12 cellular contexts compared by ENCODE assay signal in the genomic region with DNA sequence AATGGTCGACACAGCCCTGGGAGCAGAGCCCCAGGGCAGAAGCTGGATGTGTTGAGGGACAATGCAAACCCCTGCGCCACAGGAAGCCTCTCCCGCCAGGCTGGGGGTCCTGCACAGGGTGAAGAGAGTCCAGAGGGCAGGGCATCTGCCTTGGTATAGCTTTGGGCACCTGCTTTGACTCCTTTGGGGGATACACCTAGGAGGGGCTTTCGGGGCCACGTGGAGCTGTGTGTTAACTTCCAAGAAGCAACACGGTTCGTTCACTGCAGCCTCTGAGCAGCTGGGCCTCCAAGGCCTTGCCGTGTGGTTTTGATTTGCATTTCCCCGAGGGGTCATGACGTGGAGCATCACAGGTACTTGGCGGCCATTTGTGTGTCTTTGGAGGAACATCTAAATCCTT. TPM values are rescaled to one million over a fixed set of nuclear protein-coding genes. Genes with fewer than 3 reads are reported as not detected.
DNase-seq lines count a peak whose midpoint lies in the region; ATAC-seq and TF ChIP-seq lines count a peak whose summit lies in the region.
"Had no signal": no experiment of that assay in that cellular context is flagged by ENCODE, and none has a peak within 500 bp of the region (broad histone marks: within the 10 kb centered on the region; RNA-seq: fewer than 3 reads in every experiment).

No MANE protein-coding gene starts in this region.

- no peaks in the 10 kb centered on the region for H3K9me3 Mint-ChIP-seq in activated CD4-positive, alpha-beta T cell treated with anti-CD3 and anti-CD28 coated beads for 36 hours (ENCODE audit: low read depth)
- no peaks in the 10 kb centered on the region for H3K9me3 Mint-ChIP-seq in Calu3 (ENCODE audit: low read depth, unreplicated experiment)
- H3K9me3 Mint-ChIP-seq: T-cell had no signal

- H3K27ac ChIP-seq in KMS-11, result no peak overlapping the region; the same call in 1 of the 2 replicates
- H3K27ac ChIP-seq: suprapubic skin had no signal

- H3K27me3 ChIP-seq in BE2C, result no peaks in the 10 kb centered on the region
- no peaks in the 10 kb centered on the region for H3K27me3 ChIP-seq in KMS-11 (ENCODE audit: insufficient read depth, low read depth)
- H3K27me3 ChIP-seq: suprapubic skin had no signal

- H4K20me1 ChIP-seq in KMS-11 (ENCODE audit: insufficient read depth), result no peaks in the 10 kb centered on the region

- no peaks in the 10 kb centered on the region for H3K36me3 Mint-ChIP-seq in activated CD4-positive, alpha-beta T cell treated with anti-CD3 and anti-CD28 coated beads for 36 hours (ENCODE audit: low read depth)
- peaks cover 19% of the 10 kb centered on the region for H3K36me3 Mint-ChIP-seq in Calu3 (ENCODE audit: insufficient read depth, unreplicated experiment)

- peak; percentile 67 for ATAC-seq in HG02763 (IDR thresholded peaks at IDR 0.05; ENCODE audit: unreplicated experiment)
- no peak for ATAC-seq in activated CD4-positive, alpha-beta T cell treated with anti-CD3 and anti-CD28 coated beads for 36 hours

- DNase-seq in BE2C (peak; percentile 8), GM19238 (ENCODE audit: insufficient read length, low spot score) (peak; percentile 79), foreskin fibroblast (no peak), Calu3 (no peak)
- DNase-seq in activated CD4-positive, alpha-beta T cell treated with anti-CD3 and anti-CD28 coated beads for 36 hours, result no peak
- no peak for DNase-seq in effector CD8-positive, alpha-beta T cell (lab: John Stamatoyannopoulos, UW)
- DNase-seq: activated naive CD4-positive, alpha-beta T cell treated with Interleukin-2 at 50 U/mL for 16 hours; NCI-H2081 had no signal

- H3K4me3 ChIP-seq in BE2C (ENCODE audit: low read depth, low read length) (no peak overlapping the region), KMS-11 (IDR thresholded peaks at IDR 0.05; ENCODE audit: insufficient read depth, low read depth, low read length) (no peak overlapping the region), foreskin fibroblast (ENCODE audit: low read depth in 1 of 2, low read length in 2 of 2) (no peak overlapping the region)
- H3K4me3 ChIP-seq: suprapubic skin had no signal

- no peaks in the 10 kb centered on the region for H3K27me3 Mint-ChIP-seq in activated CD4-positive, alpha-beta T cell treated with anti-CD3 and anti-CD28 coated beads for 36 hours
- H3K27me3 Mint-ChIP-seq in Calu3 (ENCODE audit: unreplicated experiment), result no peaks in the 10 kb centered on the region
- H3K27me3 Mint-ChIP-seq: T-cell had no signal

- no peak overlapping the region for H2AFZ ChIP-seq in KMS-11 (ENCODE audit: low read depth)

- peaks cover 7% of the 10 kb centered on the region for H3K4me1 Mint-ChIP-seq in activated CD4-positive, alpha-beta T cell treated with anti-CD3 and anti-CD28 coated beads for 36 hours
- H3K4me1 Mint-ChIP-seq in Calu3 (ENCODE audit: low read depth, unreplicated experiment), result no peaks in the 10 kb centered on the region

- CTCF ChIA-PET in activated CD4-positive, alpha-beta T cell treated with anti-CD3 and anti-CD28 coated beads for 36 hours (lab: Charles Lee), result no interaction called here
- CTCF ChIA-PET in Calu3 (lab: Charles Lee), result no interaction called here

- H3K36me3 ChIP-seq in BE2C (peaks cover 11% of the 10 kb centered on the region), KMS-11 (ENCODE audit: insufficient read depth) (no peaks in the 10 kb centered on the region)

- TF ChIP-seq CTCF in BE2C (IDR thresholded peaks at IDR 0.05; ENCODE audit: low read depth, low read length) (no peak), KMS-11 (conservative IDR thresholded peaks at IDR 0.05; ENCODE audit: low read depth, low read length) (no peak), foreskin fibroblast (IDR thresholded peaks at IDR 0.05; ENCODE audit: low read depth, low read length) (no peak), Calu3 (IDR thresholded peaks at IDR 0.05; ENCODE audit: unreplicated experiment) (no peak)

- POLR2A ChIA-PET in activated CD4-positive, alpha-beta T cell treated with anti-CD3 and anti-CD28 coated beads for 36 hours (lab: Charles Lee), result no interaction called here

- H3K9ac ChIP-seq in KMS-11, result peak overlapping the region; percentile 12; the same call in 1 of the 2 replicates

- H3K4me1 ChIP-seq in BE2C (no peaks in the 10 kb centered on the region), KMS-11 (ENCODE audit: low read depth, poor library complexity, severe bottlenecking) (peaks cover 30% of the 10 kb centered on the region)

- BruUV-seq in Calu3 (replicated peaks; lab: Mats Ljungman, UMichigan), result no TSS peak

- no peak overlapping the region for H3K4me3 Mint-ChIP-seq in activated CD4-positive, alpha-beta T cell treated with anti-CD3 and anti-CD28 coated beads for 36 hours
- no peak overlapping the region for H3K4me3 Mint-ChIP-seq in Calu3 (ENCODE audit: low read depth, unreplicated experiment)
- H3K4me3 Mint-ChIP-seq: T-cell had no signal

- H3K79me2 ChIP-seq in KMS-11 (ENCODE audit: insufficient read depth, low read depth), result no peaks in the 10 kb centered on the region

- no peak overlapping the region for H3K27ac Mint-ChIP-seq in activated CD4-positive, alpha-beta T cell treated with anti-CD3 and anti-CD28 coated beads for 36 hours
- H3K27ac Mint-ChIP-seq in Calu3 (ENCODE audit: unreplicated experiment), result no peak overlapping the region
- H3K27ac Mint-ChIP-seq: T-cell had no signal

- intact Hi-C loops in activated CD4-positive, alpha-beta T cell treated with anti-CD3 and anti-CD28 coated beads for 36 hours (cut with DNase I, micrococcal nuclease), result loop anchor here in 1 of 2 experiments (5.0 kb wide), 1 partner anchor 34 kb away; no protein-coding TSS in a partner anchor
- intact Hi-C loops in Calu3 (cut with micrococcal nuclease; ENCODE audit: unreplicated experiment), result no loop called here

- no peaks in the 10 kb centered on the region for H3K9me3 ChIP-seq in BE2C
- H3K9me3 ChIP-seq: suprapubic skin had no signal

- peak overlapping the region; percentile 39; the same call in 1 of the 2 replicates for H3K4me2 ChIP-seq in KMS-11

RNA-seq across cellular contexts. Expression of gene PUS1, which starts 5.8 kb away (rescaled TPM):
- 128 TPM for polyA plus RNA-seq in BE2C (2012; ENCODE audit: insufficient read depth, insufficient read length, low read depth)
- total RNA-seq in activated CD4-positive, alpha-beta T cell treated with anti-CD3 and anti-CD28 coated beads for 36 hours, result 10 to 100 TPM; 37.8 to 56.5 TPM
- total RNA-seq in Calu3 (2022), result 81.3 and 95.5 TPM in 2 replicates

RNA-seq across cellular contexts. Expression of gene EP400, which starts 26.5 kb away (rescaled TPM):
- polyA plus RNA-seq in BE2C (2012; ENCODE audit: insufficient read depth, insufficient read length, low read depth), result 50.5 TPM
- total RNA-seq in activated CD4-positive, alpha-beta T cell treated with anti-CD3 and anti-CD28 coated beads for 36 hours, result 10 to 100 TPM; 46.4 to 51.3 TPM
- 84.4 and 88.7 TPM in 2 replicates for total RNA-seq in Calu3 (2022)

RNA-seq across cellular contexts. Expression of gene ULK1, which starts 28.8 kb away (rescaled TPM):
- polyA plus RNA-seq in BE2C (2012; ENCODE audit: insufficient read depth, insufficient read length, low read depth), result 43.2 TPM
- 10 to 100 TPM; 12.9 to 14.4 TPM for total RNA-seq in activated CD4-positive, alpha-beta T cell treated with anti-CD3 and anti-CD28 coated beads for 36 hours
- total RNA-seq in Calu3 (2022), result 48.7 and 48.9 TPM in 2 replicates

Comparison
In these comparisons a context has a peak if more than half of its experiments do, and no peak if none do; other contexts are left out.
1. DNase-seq: peak in BE2C (single experiment) and GM19238 (single experiment); none in activated CD4-positive, alpha-beta T cell treated with anti-CD3 and anti-CD28 coated beads for 36 hours (single experiment), foreskin fibroblast (0 of 2), effector CD8-positive, alpha-beta T cell (single experiment) and Calu3 (single experiment).